1 cellular context compared by ENCODE assay signal in the genomic region with DNA sequence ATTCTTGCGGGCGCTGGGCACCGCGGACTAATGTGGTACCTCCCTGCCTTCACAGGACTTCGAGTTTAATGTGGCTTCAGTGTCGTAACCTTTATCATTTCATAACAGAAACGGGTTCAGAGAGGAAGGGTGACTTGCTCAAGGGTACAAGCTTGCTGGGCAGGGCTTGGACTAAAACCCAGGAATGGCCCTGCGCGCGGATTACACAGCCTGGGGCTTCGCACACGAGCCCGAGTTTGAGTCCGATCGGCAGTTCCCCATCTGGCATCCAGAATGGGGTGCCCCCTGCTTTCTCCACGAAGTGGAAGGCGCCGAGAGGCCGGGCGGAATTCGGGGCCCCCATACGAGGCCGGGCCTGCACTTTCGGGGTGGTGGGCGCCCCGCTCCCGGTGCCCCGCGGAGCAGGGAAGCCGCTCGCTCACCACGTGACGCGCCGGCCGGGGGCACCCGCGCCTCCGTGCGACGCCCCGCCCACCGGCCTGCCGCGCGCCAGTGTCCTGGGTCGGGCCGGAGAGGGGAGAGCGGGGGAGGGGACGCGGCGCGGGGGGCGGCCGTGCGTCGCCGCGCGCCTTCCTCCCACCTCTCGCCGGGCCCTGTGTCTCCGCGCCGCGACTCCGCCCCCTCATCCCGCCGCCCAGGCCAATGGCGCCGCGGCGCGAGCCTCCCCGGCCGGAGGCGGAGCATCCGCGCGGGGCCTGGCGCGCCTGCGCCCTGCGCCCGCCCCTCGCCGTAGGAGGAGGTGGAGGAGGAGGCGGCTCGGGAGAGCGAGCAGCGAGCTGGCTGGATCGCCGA.
TF ChIP-seq lines count a peak whose summit lies in the region.

Gene SET (plus strand): TSS at position 722 of the 792 bp plus-strand sequence. CDS start 361 bp downstream, outside the sequence.

TF ChIP-seq in HepG2, 621 proteins besides CTCF, POLR2A, EP300 and RAD21 (continued from another document and continues in another):
- peak; percentile 70; the same call in 1 of the 2 replicates for TF ChIP-seq RNF2 (conservative IDR thresholded peaks at IDR 0.05; ENCODE audit: low read depth)
- TF ChIP-seq ZNF674 (CRISPR knock-in tag; IDR thresholded peaks at IDR 0.05; ENCODE audit: low read depth): 0 out of 2 replicates have a peak, but pooled peaks have one; percentile 45
- no peak; the same call in 1 of the 2 replicates for TF ChIP-seq GFI1 (CRISPR knock-in tag; IDR thresholded peaks at IDR 0.05; ENCODE audit: borderline replicate concordance)
- TF ChIP-seq ZFP36L1 (CRISPR knock-in tag; IDR thresholded peaks at IDR 0.05): no peak
- no peak for TF ChIP-seq FOXK1 (CRISPR knock-in tag; IDR thresholded peaks at IDR 0.05; ENCODE audit: borderline replicate concordance, low read depth)
- no peak for TF ChIP-seq SOX5 (CRISPR knock-in tag; IDR thresholded peaks at IDR 0.05; ENCODE audit: borderline replicate concordance)
- TF ChIP-seq FLYWCH1 (CRISPR knock-in tag; IDR thresholded peaks at IDR 0.05): peak; percentile 50; the same call in 1 of the 2 replicates
- TF ChIP-seq, protein P1, sequence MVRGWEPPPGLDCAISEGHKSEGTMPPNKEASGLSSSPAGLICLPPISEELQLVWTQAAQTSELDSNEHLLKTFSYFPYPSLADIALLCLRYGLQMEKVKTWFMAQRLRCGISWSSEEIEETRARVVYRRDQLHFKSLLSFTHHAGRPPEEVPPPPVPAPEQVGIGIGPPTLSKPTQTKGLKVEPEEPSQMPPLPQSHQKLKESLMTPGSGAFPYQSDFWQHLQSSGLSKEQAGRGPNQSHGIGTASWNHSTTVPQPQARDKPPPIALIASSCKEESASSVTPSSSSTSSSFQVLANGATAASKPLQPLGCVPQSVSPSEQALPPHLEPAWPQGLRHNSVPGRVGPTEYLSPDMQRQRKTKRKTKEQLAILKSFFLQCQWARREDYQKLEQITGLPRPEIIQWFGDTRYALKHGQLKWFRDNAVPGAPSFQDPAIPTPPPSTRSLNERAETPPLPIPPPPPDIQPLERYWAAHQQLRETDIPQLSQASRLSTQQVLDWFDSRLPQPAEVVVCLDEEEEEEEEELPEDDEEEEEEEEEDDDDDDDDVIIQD (CRISPR knock-in tag; IDR thresholded peaks at IDR 0.05; ENCODE audit: low read depth): no peak
- no peak for TF ChIP-seq ZNF724P (CRISPR knock-in tag; IDR thresholded peaks at IDR 0.05; ENCODE audit: borderline replicate concordance)
- TF ChIP-seq ZNF564 (CRISPR knock-in tag; IDR thresholded peaks at IDR 0.05): no peak
- TF ChIP-seq ONECUT2 (CRISPR knock-in tag; IDR thresholded peaks at IDR 0.05): no peak
- TF ChIP-seq ZFP82 (CRISPR knock-in tag; IDR thresholded peaks at IDR 0.05; ENCODE audit: borderline replicate concordance): no peak
- 0 out of 2 replicates have a peak, but pooled peaks have one; percentile 21 for TF ChIP-seq E2F1 (CRISPR knock-in tag; IDR thresholded peaks at IDR 0.05)
- TF ChIP-seq, protein P2, sequence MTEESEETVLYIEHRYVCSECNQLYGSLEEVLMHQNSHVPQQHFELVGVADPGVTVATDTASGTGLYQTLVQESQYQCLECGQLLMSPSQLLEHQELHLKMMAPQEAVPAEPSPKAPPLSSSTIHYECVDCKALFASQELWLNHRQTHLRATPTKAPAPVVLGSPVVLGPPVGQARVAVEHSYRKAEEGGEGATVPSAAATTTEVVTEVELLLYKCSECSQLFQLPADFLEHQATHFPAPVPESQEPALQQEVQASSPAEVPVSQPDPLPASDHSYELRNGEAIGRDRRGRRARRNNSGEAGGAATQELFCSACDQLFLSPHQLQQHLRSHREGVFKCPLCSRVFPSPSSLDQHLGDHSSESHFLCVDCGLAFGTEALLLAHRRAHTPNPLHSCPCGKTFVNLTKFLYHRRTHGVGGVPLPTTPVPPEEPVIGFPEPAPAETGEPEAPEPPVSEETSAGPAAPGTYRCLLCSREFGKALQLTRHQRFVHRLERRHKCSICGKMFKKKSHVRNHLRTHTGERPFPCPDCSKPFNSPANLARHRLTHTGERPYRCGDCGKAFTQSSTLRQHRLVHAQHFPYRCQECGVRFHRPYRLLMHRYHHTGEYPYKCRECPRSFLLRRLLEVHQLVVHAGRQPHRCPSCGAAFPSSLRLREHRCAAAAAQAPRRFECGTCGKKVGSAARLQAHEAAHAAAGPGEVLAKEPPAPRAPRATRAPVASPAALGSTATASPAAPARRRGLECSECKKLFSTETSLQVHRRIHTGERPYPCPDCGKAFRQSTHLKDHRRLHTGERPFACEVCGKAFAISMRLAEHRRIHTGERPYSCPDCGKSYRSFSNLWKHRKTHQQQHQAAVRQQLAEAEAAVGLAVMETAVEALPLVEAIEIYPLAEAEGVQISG (CRISPR knock-in tag; IDR thresholded peaks at IDR 0.05): peak; percentile 69; the same call in 1 of the 2 replicates
- TF ChIP-seq, protein P3, sequence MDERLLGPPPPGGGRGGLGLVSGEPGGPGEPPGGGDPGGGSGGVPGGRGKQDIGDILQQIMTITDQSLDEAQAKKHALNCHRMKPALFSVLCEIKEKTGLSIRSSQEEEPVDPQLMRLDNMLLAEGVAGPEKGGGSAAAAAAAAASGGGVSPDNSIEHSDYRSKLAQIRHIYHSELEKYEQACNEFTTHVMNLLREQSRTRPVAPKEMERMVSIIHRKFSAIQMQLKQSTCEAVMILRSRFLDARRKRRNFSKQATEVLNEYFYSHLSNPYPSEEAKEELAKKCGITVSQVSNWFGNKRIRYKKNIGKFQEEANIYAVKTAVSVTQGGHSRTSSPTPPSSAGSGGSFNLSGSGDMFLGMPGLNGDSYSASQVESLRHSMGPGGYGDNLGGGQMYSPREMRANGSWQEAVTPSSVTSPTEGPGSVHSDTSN (CRISPR knock-in tag; IDR thresholded peaks at IDR 0.05): no peak
- no peak for TF ChIP-seq DNMT1 (CRISPR knock-in tag; IDR thresholded peaks at IDR 0.05)
- peak; percentile 30; the same call in 1 of the 2 replicates for TF ChIP-seq ESRRA (CRISPR knock-in tag; IDR thresholded peaks at IDR 0.05; ENCODE audit: low read depth)
- TF ChIP-seq NFYC (CRISPR knock-in tag; IDR thresholded peaks at IDR 0.05): 0 out of 2 replicates have a peak, but pooled peaks have one; percentile 9
- TF ChIP-seq, protein P4, sequence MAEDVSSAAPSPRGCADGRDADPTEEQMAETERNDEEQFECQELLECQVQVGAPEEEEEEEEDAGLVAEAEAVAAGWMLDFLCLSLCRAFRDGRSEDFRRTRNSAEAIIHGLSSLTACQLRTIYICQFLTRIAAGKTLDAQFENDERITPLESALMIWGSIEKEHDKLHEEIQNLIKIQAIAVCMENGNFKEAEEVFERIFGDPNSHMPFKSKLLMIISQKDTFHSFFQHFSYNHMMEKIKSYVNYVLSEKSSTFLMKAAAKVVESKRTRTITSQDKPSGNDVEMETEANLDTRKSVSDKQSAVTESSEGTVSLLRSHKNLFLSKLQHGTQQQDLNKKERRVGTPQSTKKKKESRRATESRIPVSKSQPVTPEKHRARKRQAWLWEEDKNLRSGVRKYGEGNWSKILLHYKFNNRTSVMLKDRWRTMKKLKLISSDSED (CRISPR knock-in tag; IDR thresholded peaks at IDR 0.05): no peak
- TF ChIP-seq TOPORS (CRISPR knock-in tag; IDR thresholded peaks at IDR 0.05): no peak
- TF ChIP-seq ZNF550 (CRISPR knock-in tag; IDR thresholded peaks at IDR 0.05; ENCODE audit: borderline replicate concordance): no peak
- no peak for TF ChIP-seq ZMYM2 (CRISPR knock-in tag; IDR thresholded peaks at IDR 0.05)
- no peak for TF ChIP-seq NONO (IDR thresholded peaks at IDR 0.05)
- peak; percentile 60; the same call in 1 of the 2 replicates for TF ChIP-seq NONO (CRISPR knock-in tag; conservative IDR thresholded peaks at IDR 0.05)
- TF ChIP-seq ZNF441 (CRISPR knock-in tag; IDR thresholded peaks at IDR 0.05; ENCODE audit: borderline replicate concordance): peak; percentile 73
- TF ChIP-seq POGZ (CRISPR knock-in tag; IDR thresholded peaks at IDR 0.05): no peak
- TF ChIP-seq, protein P5, sequence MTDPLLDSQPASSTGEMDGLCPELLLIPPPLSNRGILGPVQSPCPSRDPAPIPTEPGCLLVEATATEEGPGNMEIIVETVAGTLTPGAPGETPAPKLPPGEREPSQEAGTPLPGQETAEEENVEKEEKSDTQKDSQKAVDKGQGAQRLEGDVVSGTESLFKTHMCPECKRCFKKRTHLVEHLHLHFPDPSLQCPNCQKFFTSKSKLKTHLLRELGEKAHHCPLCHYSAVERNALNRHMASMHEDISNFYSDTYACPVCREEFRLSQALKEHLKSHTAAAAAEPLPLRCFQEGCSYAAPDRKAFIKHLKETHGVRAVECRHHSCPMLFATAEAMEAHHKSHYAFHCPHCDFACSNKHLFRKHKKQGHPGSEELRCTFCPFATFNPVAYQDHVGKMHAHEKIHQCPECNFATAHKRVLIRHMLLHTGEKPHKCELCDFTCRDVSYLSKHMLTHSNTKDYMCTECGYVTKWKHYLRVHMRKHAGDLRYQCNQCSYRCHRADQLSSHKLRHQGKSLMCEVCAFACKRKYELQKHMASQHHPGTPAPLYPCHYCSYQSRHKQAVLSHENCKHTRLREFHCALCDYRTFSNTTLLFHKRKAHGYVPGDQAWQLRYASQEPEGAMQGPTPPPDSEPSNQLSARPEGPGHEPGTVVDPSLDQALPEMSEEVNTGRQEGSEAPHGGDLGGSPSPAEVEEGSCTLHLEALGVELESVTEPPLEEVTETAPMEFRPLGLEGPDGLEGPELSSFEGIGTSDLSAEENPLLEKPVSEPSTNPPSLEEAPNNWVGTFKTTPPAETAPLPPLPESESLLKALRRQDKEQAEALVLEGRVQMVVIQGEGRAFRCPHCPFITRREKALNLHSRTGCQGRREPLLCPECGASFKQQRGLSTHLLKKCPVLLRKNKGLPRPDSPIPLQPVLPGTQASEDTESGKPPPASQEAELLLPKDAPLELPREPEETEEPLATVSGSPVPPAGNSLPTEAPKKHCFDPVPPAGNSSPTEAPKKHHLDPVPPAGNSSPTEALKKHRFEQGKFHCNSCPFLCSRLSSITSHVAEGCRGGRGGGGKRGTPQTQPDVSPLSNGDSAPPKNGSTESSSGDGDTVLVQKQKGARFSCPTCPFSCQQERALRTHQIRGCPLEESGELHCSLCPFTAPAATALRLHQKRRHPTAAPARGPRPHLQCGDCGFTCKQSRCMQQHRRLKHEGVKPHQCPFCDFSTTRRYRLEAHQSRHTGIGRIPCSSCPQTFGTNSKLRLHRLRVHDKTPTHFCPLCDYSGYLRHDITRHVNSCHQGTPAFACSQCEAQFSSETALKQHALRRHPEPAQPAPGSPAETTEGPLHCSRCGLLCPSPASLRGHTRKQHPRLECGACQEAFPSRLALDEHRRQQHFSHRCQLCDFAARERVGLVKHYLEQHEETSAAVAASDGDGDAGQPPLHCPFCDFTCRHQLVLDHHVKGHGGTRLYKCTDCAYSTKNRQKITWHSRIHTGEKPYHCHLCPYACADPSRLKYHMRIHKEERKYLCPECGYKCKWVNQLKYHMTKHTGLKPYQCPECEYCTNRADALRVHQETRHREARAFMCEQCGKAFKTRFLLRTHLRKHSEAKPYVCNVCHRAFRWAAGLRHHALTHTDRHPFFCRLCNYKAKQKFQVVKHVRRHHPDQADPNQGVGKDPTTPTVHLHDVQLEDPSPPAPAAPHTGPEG (CRISPR knock-in tag; IDR thresholded peaks at IDR 0.05): no peak; the same call in 1 of the 2 replicates
- TF ChIP-seq, protein P6, sequence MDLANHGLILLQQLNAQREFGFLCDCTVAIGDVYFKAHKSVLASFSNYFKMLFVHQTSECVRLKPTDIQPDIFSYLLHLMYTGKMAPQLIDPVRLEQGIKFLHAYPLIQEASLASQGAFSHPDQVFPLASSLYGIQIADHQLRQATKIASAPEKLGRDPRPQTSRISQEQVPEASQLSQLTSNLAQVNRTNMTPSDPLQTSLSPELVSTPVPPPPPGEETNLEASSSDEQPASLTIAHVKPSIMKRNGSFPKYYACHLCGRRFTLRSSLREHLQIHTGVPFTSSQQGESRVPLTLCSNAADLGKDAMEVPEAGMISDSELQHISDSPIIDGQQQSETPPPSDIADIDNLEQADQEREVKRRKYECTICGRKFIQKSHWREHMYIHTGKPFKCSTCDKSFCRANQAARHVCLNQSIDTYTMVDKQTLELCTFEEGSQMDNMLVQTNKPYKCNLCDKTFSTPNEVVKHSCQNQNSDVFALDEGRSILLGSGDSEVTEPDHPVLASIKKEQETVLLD (CRISPR knock-in tag; IDR thresholded peaks at IDR 0.05; ENCODE audit: low read depth): peak; percentile 92
- TF ChIP-seq KLF12 (CRISPR knock-in tag; IDR thresholded peaks at IDR 0.05; ENCODE audit: borderline replicate concordance): 0 out of 2 replicates have a peak, but pooled peaks have one; percentile 34
- peak; percentile 90 for TF ChIP-seq MAZ (IDR thresholded peaks at IDR 0.05; ENCODE audit: borderline replicate concordance, low read depth, low read length)
- TF ChIP-seq MAZ (CRISPR knock-in tag; IDR thresholded peaks at IDR 0.05; ENCODE audit: low read depth): peak; percentile 96
- no peak for TF ChIP-seq PRMT3 (CRISPR knock-in tag; IDR thresholded peaks at IDR 0.05; ENCODE audit: borderline replicate concordance, low read depth)
- TF ChIP-seq CEBPB (IDR thresholded peaks at IDR 0.05; ENCODE audit: borderline replicate concordance, low read depth, low read length): peak; percentile 29; the same call in 1 of the 2 replicates
- TF ChIP-seq, protein P7, sequence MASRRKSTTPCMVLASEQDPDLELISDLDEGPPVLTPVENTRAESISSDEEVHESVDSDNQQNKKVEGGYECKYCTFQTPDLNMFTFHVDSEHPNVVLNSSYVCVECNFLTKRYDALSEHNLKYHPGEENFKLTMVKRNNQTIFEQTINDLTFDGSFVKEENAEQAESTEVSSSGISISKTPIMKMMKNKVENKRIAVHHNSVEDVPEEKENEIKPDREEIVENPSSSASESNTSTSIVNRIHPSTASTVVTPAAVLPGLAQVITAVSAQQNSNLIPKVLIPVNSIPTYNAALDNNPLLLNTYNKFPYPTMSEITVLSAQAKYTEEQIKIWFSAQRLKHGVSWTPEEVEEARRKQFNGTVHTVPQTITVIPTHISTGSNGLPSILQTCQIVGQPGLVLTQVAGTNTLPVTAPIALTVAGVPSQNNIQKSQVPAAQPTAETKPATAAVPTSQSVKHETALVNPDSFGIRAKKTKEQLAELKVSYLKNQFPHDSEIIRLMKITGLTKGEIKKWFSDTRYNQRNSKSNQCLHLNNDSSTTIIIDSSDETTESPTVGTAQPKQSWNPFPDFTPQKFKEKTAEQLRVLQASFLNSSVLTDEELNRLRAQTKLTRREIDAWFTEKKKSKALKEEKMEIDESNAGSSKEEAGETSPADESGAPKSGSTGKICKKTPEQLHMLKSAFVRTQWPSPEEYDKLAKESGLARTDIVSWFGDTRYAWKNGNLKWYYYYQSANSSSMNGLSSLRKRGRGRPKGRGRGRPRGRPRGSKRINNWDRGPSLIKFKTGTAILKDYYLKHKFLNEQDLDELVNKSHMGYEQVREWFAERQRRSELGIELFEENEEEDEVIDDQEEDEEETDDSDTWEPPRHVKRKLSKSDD (CRISPR knock-in tag; IDR thresholded peaks at IDR 0.05; ENCODE audit: low read depth): no peak
